8 cellular contexts compared by ENCODE assay signal in genomic region chrX:138710866-138711331, GRCh38. TPM values are rescaled to one million over a fixed set of nuclear protein-coding genes. Genes with fewer than 3 reads are reported as not detected.
DNase-seq lines count a peak whose midpoint lies in the region; ATAC-seq and TF ChIP-seq lines count a peak whose summit lies in the region.

No MANE protein-coding gene starts in this region.

- DNase-seq in H7 (peak; percentile 72), ascending aorta (ENCODE audit: low spot score in 2 of 2) (peak in 1 of 2 donors; percentile 59), iPS-NIHi7 (ENCODE audit: extremely low spot score) (peak; percentile 41), gastrocnemius medialis (no peak), HuH-7.5 (ENCODE audit: low spot score) (no peak), NOMO-1 treated with dmso at 0.1 percent for 144 hours (lab: John Stamatoyannopoulos, UW; ENCODE audit: unreplicated experiment) (no peak)

- in situ Hi-C loops in gastrocnemius medialis (cut with MboI; ENCODE audit: low sequenced_read_pairs in 4 of 4) = no loop called here

- no peak for TF ChIP-seq POLR2A in gastrocnemius medialis (IDR thresholded peaks at IDR 0.05)

- peak overlapping the region; percentile 86 for H3K4me3 ChIP-seq in H7 (ENCODE audit: insufficient read depth, low read depth, low read length)
- H3K4me3 ChIP-seq in ascending aorta = peak overlapping the region; percentile 44 to 69
- H3K4me3 ChIP-seq in gastrocnemius medialis = peak overlapping the region; percentile 42 to 55 (median 46)

- TF ChIP-seq CTCF in ascending aorta (IDR thresholded peaks at IDR 0.05) = no peak
- no peak for TF ChIP-seq CTCF in gastrocnemius medialis (IDR thresholded peaks at IDR 0.05 in 4 of 5, conservative IDR thresholded peaks at IDR 0.05 in 1 of 5)

- no peaks in the 10 kb centered on the region for H3K4me1 ChIP-seq in ascending aorta
- no peaks in the 10 kb centered on the region for H3K4me1 ChIP-seq in gastrocnemius medialis

- H3K9me3 ChIP-seq in ascending aorta = no peaks in the 10 kb centered on the region
- H3K9me3 ChIP-seq in gastrocnemius medialis = no peaks in the 10 kb centered on the region

- ATAC-seq in gastrocnemius medialis (no peak), HG03571 (IDR thresholded peaks at IDR 0.05; ENCODE audit: unreplicated experiment) (no peak), HG02610 (IDR thresholded peaks at IDR 0.05; ENCODE audit: unreplicated experiment) (no peak)

- intact Hi-C loops in ascending aorta (cut with DNase I) (loop anchor here (5.0 kb wide), 1 partner anchor 74 kb away; no protein-coding TSS in a partner anchor), gastrocnemius medialis (cut with DNase I; ENCODE audit: low total_unique reads) (no loop called here)

- H3K27me3 ChIP-seq in H7 (ENCODE audit: control insufficient read depth, insufficient read depth, low read length) (peaks cover 2% of the 10 kb centered on the region; the same call in 1 of the 2 replicates), ascending aorta (no peaks in the 10 kb centered on the region), gastrocnemius medialis (peaks cover 0 to 3% (median 0%) of the 10 kb centered on the region in 3 donors)

- peaks cover 5% of the 10 kb centered on the region for H3K36me3 ChIP-seq in H7 (replicated peaks; ENCODE audit: control insufficient read depth, insufficient read depth, low read length)
- H3K36me3 ChIP-seq in ascending aorta = no peaks in the 10 kb centered on the region
- H3K36me3 ChIP-seq in gastrocnemius medialis = no peaks in the 10 kb centered on the region

- H3K27ac ChIP-seq in ascending aorta (peak overlapping the region; percentile 68 to 73), gastrocnemius medialis (no peak overlapping the region)

RNA-seq across cellular contexts. Expression of gene FGF13, which starts 0.6 kb away (rescaled TPM):
- total RNA-seq in H7 (2014; rRNA removed; shearing (Covaris generic)) = 81.2 and 96.9 TPM in 2 replicates
- total RNA-seq in ascending aorta = 12.7 TPM
- total RNA-seq in gastrocnemius medialis = 10 to 100 TPM; 12.5 to 25.0 (median 14.4) TPM

Comparison
In these comparisons a context has a peak if more than half of its experiments do, and no peak if none do; other contexts are left out.
1. DNase-seq: peak in H7 (single experiment) and iPS-NIHi7 (single experiment); none in gastrocnemius medialis (0 of 2), HuH-7.5 (single experiment) and NOMO-1 treated with dmso at 0.1 percent for 144 hours (single experiment).
2. H3K27ac ChIP-seq: peak in ascending aorta (2 of 2); none in gastrocnemius medialis (0 of 4).
3. Peak in every context shown above with its lines, with median percentiles within 50 percentile points of each other: H3K4me3 ChIP-seq.